23 cellular contexts compared by ENCODE assay signal in the genomic region with DNA sequence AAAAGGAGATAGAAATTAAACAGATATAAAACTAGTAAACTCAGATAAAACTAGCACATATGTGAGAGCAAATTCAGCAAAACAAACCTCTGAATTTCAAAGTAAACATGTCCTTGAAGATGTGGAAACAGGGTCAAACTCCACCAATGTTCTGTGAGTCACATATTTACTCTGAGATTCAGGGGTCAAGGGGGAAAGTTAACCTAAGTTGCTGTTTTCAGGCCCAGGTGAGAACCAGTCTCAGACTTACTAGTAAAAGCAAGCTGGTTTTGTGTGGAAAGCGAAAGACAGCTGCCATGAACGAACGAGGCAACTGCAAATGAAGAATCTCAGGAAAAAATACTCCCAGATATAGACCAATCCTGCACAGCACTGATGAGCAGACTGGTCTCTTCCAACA. TPM values are rescaled to one million over a fixed set of nuclear protein-coding genes. Genes with fewer than 3 reads are reported as not detected.
DNase-seq lines count a peak whose midpoint lies in the region; ATAC-seq and TF ChIP-seq lines count a peak whose summit lies in the region.
"Had no signal": no experiment of that assay in that cellular context is flagged by ENCODE, and none has a peak within 500 bp of the region (broad histone marks: within the 10 kb centered on the region; RNA-seq: fewer than 3 reads in every experiment).

No MANE protein-coding gene starts in this region.

- intact Hi-C loops in left ventricle myocardium superior (cut with micrococcal nuclease): loop anchor here (5.0 kb wide), 1 partner anchor 259 kb away; no protein-coding TSS in a partner anchor
- intact Hi-C loops in left ventricle myocardium inferior (cut with micrococcal nuclease): no loop called here
- intact Hi-C loops in ascending aorta (cut with DNase I): no loop called here

- no peak for TF ChIP-seq POLR2A in Peyer's patch (IDR thresholded peaks at IDR 0.05)

- no peak for DNase-seq in left ventricle myocardium superior
- DNase-seq in left ventricle myocardium inferior: no peak
- peak; percentile 55 for DNase-seq in amniotic epithelial cell (ENCODE audit: low read depth)
- no peak for DNase-seq in ascending aorta (ENCODE audit: low spot score in 2 of 2)
- DNase-seq in NK-92 (lab: John Stamatoyannopoulos, UW; ENCODE audit: unreplicated experiment): no peak
- no peak for DNase-seq in Peyer's patch
- DNase-seq: ACHN; activated CD4-positive, alpha-beta T cell treated with anti-CD3 and anti-CD28 coated beads for 48 hours; activated CD8-positive, alpha-beta memory T cell treated with anti-CD3 and anti-CD28 coated beads, Interleukin-2, amount 10 ng/mL, durations not matched to agents 7 days and 5 days; activated naive CD4-positive, alpha-beta T cell treated with anti-CD3 and anti-CD28 coated beads, Interleukin-2, amount 50 U/mL, for 16 hours; DND-41; H9; naive thymus-derived CD8-positive, alpha-beta T cell; NCI-H1105 treated with DMSO at 0.1 percent for 48 hours; NCI-H345; NK-92 treated with Interleukin-12 subunit alpha and Interleukin-12 subunit beta, amount 100 ng/mL, for 24 hours; stimulated activated CD4-positive, alpha-beta T cell treated with anti-CD3 and anti-CD28 coated beads, Interleukin-4, amount 100 ng/mL, for 1 hour; stimulated activated naive B cell treated with anti-CD40 and anti-IgM and Interleukin-4, amounts not matched to agents 10 μg/mL and 1 μg/mL and 100 μg/mL, for 72 hours; T-helper 2 cell; uterus had no signal

- H3K27ac ChIP-seq in left ventricle myocardium inferior (replicated peaks) (no peak overlapping the region), liver (ENCODE audit: low read depth in 1 of 2, low read length in 2 of 2) (peak overlapping the region; percentile 81 to 95), ascending aorta (no peak overlapping the region), Peyer's patch (peak overlapping the region in 2 of 4 donors; percentile 5 to 24)
- H3K27ac ChIP-seq: suprapubic skin, uterus had no signal

- H3K36me3 ChIP-seq in left ventricle myocardium inferior: peaks cover 8% of the 10 kb centered on the region
- peaks cover 0 to 8% (median 5%) of the 10 kb centered on the region in 4 donors for H3K36me3 ChIP-seq in liver (ENCODE audit: control insufficient read depth in 4 of 4, insufficient read depth in 3 of 4, low read depth in 1 of 4, low read length in 3 of 4)
- peaks cover 11 to 25% of the 10 kb centered on the region in 2 donors for H3K36me3 ChIP-seq in ascending aorta
- peaks cover 0 to 23% (median 0%) of the 10 kb centered on the region in 3 donors for H3K36me3 ChIP-seq in Peyer's patch
- H3K36me3 ChIP-seq: uterus had no signal

- H3K4me3 ChIP-seq in left ventricle myocardium inferior (no peak overlapping the region), liver (ENCODE audit: low read depth in 1 of 3, low read length in 3 of 3) (peak overlapping the region in 2 of 3 donors; percentile 29 to 42), ascending aorta (no peak overlapping the region), Peyer's patch (no peak overlapping the region)
- H3K4me3 ChIP-seq: suprapubic skin, uterus had no signal

- H3K27me3 ChIP-seq in left ventricle myocardium inferior (ENCODE audit: low read depth) (no peaks in the 10 kb centered on the region), liver (ENCODE audit: control insufficient read depth in 4 of 4, insufficient read depth in 4 of 4, low read length in 3 of 4) (no peaks in the 10 kb centered on the region), ascending aorta (no peaks in the 10 kb centered on the region), Peyer's patch (no peaks in the 10 kb centered on the region)
- H3K27me3 ChIP-seq: suprapubic skin, uterus had no signal

- no peak for TF ChIP-seq CTCF in left ventricle myocardium inferior (IDR thresholded peaks at IDR 0.05; ENCODE audit: borderline replicate concordance)
- no peak for TF ChIP-seq CTCF in liver (IDR thresholded peaks at IDR 0.05; ENCODE audit: low read depth, low read length, missing input control)
- no peak for TF ChIP-seq CTCF in ascending aorta (IDR thresholded peaks at IDR 0.05)
- no peak for TF ChIP-seq CTCF in Peyer's patch (IDR thresholded peaks at IDR 0.05)

- peak; percentile 42 to 57 for TF ChIP-seq RAD21 in liver (IDR thresholded peaks at IDR 0.05)

- no peaks in the 10 kb centered on the region for H3K9me3 ChIP-seq in left ventricle myocardium inferior (replicated peaks)
- no peaks in the 10 kb centered on the region for H3K9me3 ChIP-seq in liver (ENCODE audit: control insufficient read depth in 4 of 4, low read length in 3 of 4)
- H3K9me3 ChIP-seq in ascending aorta: no peaks in the 10 kb centered on the region
- H3K9me3 ChIP-seq in Peyer's patch: no peaks in the 10 kb centered on the region
- H3K9me3 ChIP-seq: suprapubic skin, uterus had no signal

- 33% methylated on average over 3 of the region's 3 CpGs for WGBS in liver

- peaks cover 63% of the 10 kb centered on the region for H3K4me1 ChIP-seq in left ventricle myocardium inferior
- H3K4me1 ChIP-seq in liver (ENCODE audit: control insufficient read depth in 4 of 4, insufficient read depth in 4 of 4, low read length in 3 of 4): peaks cover 21 to 72% (median 47%) of the 10 kb centered on the region in 4 donors
- no peaks in the 10 kb centered on the region for H3K4me1 ChIP-seq in ascending aorta
- peaks cover 0 to 41% (median 0%) of the 10 kb centered on the region in 4 donors for H3K4me1 ChIP-seq in Peyer's patch

- ATAC-seq in left ventricle myocardium superior (peak; percentile 29), HG02642 (IDR thresholded peaks at IDR 0.05; ENCODE audit: poor library complexity, unreplicated experiment) (no peak)
- ATAC-seq: activated CD8-positive, alpha-beta memory T cell treated with anti-CD3 and anti-CD28 coated beads, Interleukin-2, amount 10 ng/mL, durations not matched to agents 7 days and 5 days; naive thymus-derived CD8-positive, alpha-beta T cell; stimulated activated naive B cell treated with anti-CD40 and anti-IgM and Interleukin-4, amounts not matched to agents 10 μg/mL and 1 μg/mL and 100 μg/mL, for 72 hours had no signal

- H3K9ac ChIP-seq in liver (ENCODE audit: low read depth in 1 of 2, low read length in 2 of 2): peak overlapping the region; percentile 71 to 92

TF ChIP-seq in liver, 16 proteins besides CTCF, POLR2A, EP300 and RAD21 (continues in another document):
- TF ChIP-seq JUND (IDR thresholded peaks at IDR 0.05) (peak; percentile 98 to 99), HNF4A (conservative IDR thresholded peaks at IDR 0.05) (peak; percentile 97 to 98), FOXA1 (IDR thresholded peaks at IDR 0.05) (peak; percentile 100), FOXA2 (IDR thresholded peaks at IDR 0.05) (peak; percentile 100), EGR1 (IDR thresholded peaks at IDR 0.05; ENCODE audit: low read depth in 2 of 2) (peak in 1 of 2 donors; percentile 39), NR2F2 (IDR thresholded peaks at IDR 0.05) (peak; percentile 98), GABPA (IDR thresholded peaks at IDR 0.05 in 1 of 2, conservative IDR thresholded peaks at IDR 0.05 in 1 of 2) (peak in 1 of 2 donors; percentile 64), SP1 (IDR thresholded peaks at IDR 0.05) (peak; percentile 95), TAF1 (conservative IDR thresholded peaks at IDR 0.05) (peak; percentile 44)
- TF ChIP-seq, protein P1, sequence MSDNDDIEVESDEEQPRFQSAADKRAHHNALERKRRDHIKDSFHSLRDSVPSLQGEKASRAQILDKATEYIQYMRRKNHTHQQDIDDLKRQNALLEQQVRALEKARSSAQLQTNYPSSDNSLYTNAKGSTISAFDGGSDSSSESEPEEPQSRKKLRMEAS (IDR thresholded peaks at IDR 0.05): peak; percentile 85
- TF ChIP-seq, protein P2, sequence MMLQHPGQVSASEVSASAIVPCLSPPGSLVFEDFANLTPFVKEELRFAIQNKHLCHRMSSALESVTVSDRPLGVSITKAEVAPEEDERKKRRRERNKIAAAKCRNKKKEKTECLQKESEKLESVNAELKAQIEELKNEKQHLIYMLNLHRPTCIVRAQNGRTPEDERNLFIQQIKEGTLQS (IDR thresholded peaks at IDR 0.05): peak; percentile 91
- TF ChIP-seq, protein P3, sequence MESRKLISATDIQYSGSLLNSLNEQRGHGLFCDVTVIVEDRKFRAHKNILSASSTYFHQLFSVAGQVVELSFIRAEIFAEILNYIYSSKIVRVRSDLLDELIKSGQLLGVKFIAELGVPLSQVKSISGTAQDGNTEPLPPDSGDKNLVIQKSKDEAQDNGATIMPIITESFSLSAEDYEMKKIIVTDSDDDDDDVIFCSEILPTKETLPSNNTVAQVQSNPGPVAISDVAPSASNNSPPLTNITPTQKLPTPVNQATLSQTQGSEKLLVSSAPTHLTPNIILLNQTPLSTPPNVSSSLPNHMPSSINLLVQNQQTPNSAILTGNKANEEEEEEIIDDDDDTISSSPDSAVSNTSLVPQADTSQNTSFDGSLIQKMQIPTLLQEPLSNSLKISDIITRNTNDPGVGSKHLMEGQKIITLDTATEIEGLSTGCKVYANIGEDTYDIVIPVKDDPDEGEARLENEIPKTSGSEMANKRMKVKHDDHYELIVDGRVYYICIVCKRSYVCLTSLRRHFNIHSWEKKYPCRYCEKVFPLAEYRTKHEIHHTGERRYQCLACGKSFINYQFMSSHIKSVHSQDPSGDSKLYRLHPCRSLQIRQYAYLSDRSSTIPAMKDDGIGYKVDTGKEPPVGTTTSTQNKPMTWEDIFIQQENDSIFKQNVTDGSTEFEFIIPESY (IDR thresholded peaks at IDR 0.05): peak; percentile 72

RNA-seq across cellular contexts. Expression of gene PSMB7, which starts 29.0 kb away (rescaled TPM):
- 173 TPM for total RNA-seq in left ventricle myocardium superior
- 159 TPM for total RNA-seq in left ventricle myocardium inferior
- total RNA-seq in liver: 100 to 1,000 TPM in 1 of 2 donors, 10 to 100 TPM in 1; 90.9 to 102 TPM
- polyA plus RNA-seq in liver: 100 to 1,000 TPM; 166 to 183 TPM
- total RNA-seq in ascending aorta: 21.1 TPM
- total RNA-seq in Peyer's patch: 100 to 1,000 TPM in 1 of 4 donors, 10 to 100 TPM in 3; 67.6 to 110 (median 90.8) TPM

Comparison
In these comparisons a context has a peak if more than half of its experiments do, and no peak if none do; other contexts are left out.
1. H3K27ac ChIP-seq: peak in liver (2 of 2); none in left ventricle myocardium inferior (single experiment) and ascending aorta (0 of 2).
2. H3K4me3 ChIP-seq: peak in liver (2 of 3); none in left ventricle myocardium inferior (single experiment), ascending aorta (0 of 2) and Peyer's patch (0 of 4).